14 cellular contexts compared by ENCODE assay signal in the genomic region with DNA sequence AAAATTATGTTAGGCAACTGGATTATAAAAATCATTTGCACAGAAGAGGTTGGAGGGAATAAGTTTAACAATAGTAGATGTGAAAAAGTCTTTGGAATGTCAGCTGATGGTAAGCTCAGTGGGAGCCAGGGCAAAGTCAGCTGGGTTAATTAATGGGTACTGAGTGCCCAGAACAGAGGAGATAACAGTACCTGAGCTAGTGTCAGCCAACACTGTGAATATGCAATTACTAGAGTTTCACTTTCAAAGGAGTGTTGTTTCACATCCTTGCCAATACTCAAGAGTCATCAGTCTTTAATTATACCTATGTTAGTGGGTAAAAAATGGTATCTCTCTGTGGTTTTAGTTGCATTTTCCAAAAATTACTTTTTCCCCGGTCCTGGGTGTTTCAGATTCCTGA.
DNase-seq lines count a peak whose midpoint lies in the region; ATAC-seq and TF ChIP-seq lines count a peak whose summit lies in the region.
"Had no signal": no experiment of that assay in that cellular context is flagged by ENCODE, and none has a peak within 500 bp of the region (broad histone marks: within the 10 kb centered on the region; RNA-seq: fewer than 3 reads in every experiment).

No MANE protein-coding gene starts in this region.

- ATAC-seq in GM18520 (IDR thresholded peaks at IDR 0.05; ENCODE audit: unreplicated experiment) = peak; percentile 47
- peak; percentile 62 for ATAC-seq in GM21367 (IDR thresholded peaks at IDR 0.05; ENCODE audit: unreplicated experiment)
- ATAC-seq in HG03342 (IDR thresholded peaks at IDR 0.05; ENCODE audit: unreplicated experiment) = peak; percentile 48
- no peak for ATAC-seq in HG02884 (IDR thresholded peaks at IDR 0.05; ENCODE audit: unreplicated experiment)

- peak overlapping the region; percentile 44 for H3K27ac ChIP-seq in left ventricle myocardium inferior (replicated peaks)
- H3K27ac ChIP-seq: PC-9 had no signal

- H3K4me1 ChIP-seq in left ventricle myocardium inferior = peaks cover 11% of the 10 kb centered on the region

- DNase-seq in left ventricle myocardium inferior (no peak), NCI-H146 (lab: John Stamatoyannopoulos, UW) (no peak), OCI-M2 (lab: John Stamatoyannopoulos, UW; ENCODE audit: unreplicated experiment) (no peak)
- DNase-seq: Calu3; CD4-positive, alpha-beta T cell; GOT3; NCI-H1694 treated with DMSO at 0.1 percent for 48 hours; PC-9; SK-N-SH; T-helper 1 cell had no signal

- H3K4me3 ChIP-seq in left ventricle myocardium inferior = no peak overlapping the region
- H3K4me3 ChIP-seq: PC-9 had no signal

- no peak for TF ChIP-seq CTCF in left ventricle myocardium inferior (IDR thresholded peaks at IDR 0.05; ENCODE audit: borderline replicate concordance)

- intact Hi-C loops in left ventricle myocardium inferior (cut with micrococcal nuclease) = no loop called here

- H3K36me3 ChIP-seq in left ventricle myocardium inferior = no peaks in the 10 kb centered on the region

- no peaks in the 10 kb centered on the region for H3K27me3 ChIP-seq in left ventricle myocardium inferior (ENCODE audit: low read depth)

- no peaks in the 10 kb centered on the region for H3K9me3 ChIP-seq in left ventricle myocardium inferior (replicated peaks)
- H3K9me3 ChIP-seq: SK-N-SH had no signal
